In genomic region chr5:132003170-132003744, GRCh38 we compare ENCODE assay signal across 1 cellular context.
TF ChIP-seq lines count a peak whose summit lies in the region.

No MANE protein-coding gene starts in this region.

TF ChIP-seq in GM23338, 12 proteins besides CTCF, POLR2A, EP300 and RAD21 (continued from another document):
- TF ChIP-seq ZNF462 (CRISPR knock-in tag; IDR thresholded peaks at IDR 0.05), result no peak
- no peak for TF ChIP-seq JUNB (IDR thresholded peaks at IDR 0.05; ENCODE audit: unreplicated experiment)
- no peak for TF ChIP-seq EZH2phosphoT487 (IDR thresholded peaks at IDR 0.05; ENCODE audit: unreplicated experiment)
- TF ChIP-seq ZNF114 (CRISPR knock-in tag; IDR thresholded peaks at IDR 0.05), result no peak
- no peak for TF ChIP-seq ZNF331 (CRISPR knock-in tag; IDR thresholded peaks at IDR 0.05; ENCODE audit: low read depth)
- TF ChIP-seq ETS1 (IDR thresholded peaks at IDR 0.05), result no peak
- no peak for TF ChIP-seq EZH2 (IDR thresholded peaks at IDR 0.05; ENCODE audit: low read depth, unreplicated experiment)
- TF ChIP-seq NANOG (IDR thresholded peaks at IDR 0.05; ENCODE audit: borderline replicate concordance), result no peak
- TF ChIP-seq STAT1 (IDR thresholded peaks at IDR 0.05; ENCODE audit: unreplicated experiment), result no peak
- TF ChIP-seq REST (IDR thresholded peaks at IDR 0.05; ENCODE audit: unreplicated experiment), result no peak
- no peak for TF ChIP-seq POLR2AphosphoS5 (IDR thresholded peaks at IDR 0.05; ENCODE audit: low read depth)
